Comparison of ENCODE assay signal across 24 cellular contexts in the genomic region with DNA sequence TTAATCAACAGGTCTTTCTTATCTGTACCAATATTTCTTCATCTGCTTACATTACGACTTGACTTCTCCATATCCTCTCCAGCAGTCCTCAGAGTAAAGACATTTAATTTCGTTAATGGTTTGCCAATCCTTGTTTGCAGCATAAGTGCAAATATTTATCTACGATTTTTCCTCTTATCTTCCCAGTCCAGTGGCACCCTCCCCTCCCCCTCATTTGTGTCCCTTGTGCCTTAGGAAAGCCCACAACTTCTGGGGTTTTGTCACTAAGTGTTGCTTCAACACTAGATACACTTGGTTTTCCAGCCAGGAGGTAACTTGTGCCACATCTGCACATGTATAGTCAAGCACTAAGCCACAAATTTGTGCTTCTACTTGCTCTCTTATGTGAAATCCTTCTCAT.
"Had no signal": no experiment of that assay in that cellular context is flagged by ENCODE, and none has a peak within 500 bp of the region (broad histone marks: within the 10 kb centered on the region; RNA-seq: fewer than 3 reads in every experiment).

No MANE protein-coding gene starts in this region.

- ATAC-seq: activated naive CD4-positive, alpha-beta T cell treated with anti-CD3 and anti-CD28 coated beads, Interleukin-2, amount 50 U/mL, for 72 hours; activated naive CD8-positive, alpha-beta T cell treated with anti-CD3 and anti-CD28 coated beads, Interleukin-2, amount 50 U/mL, for 24 hours; activated T-cell treated with anti-CD3 and anti-CD28 coated beads, Interleukin-2, amount 50 U/mL, for 4 hours; body of pancreas had no signal

- H3K4me3 ChIP-seq: ascending aorta, body of pancreas, PC-9 had no signal

- H3K4me2 ChIP-seq: PC-9 had no signal

- H3K36me3 ChIP-seq: ascending aorta had no signal

- H3K9me3 ChIP-seq: ascending aorta, body of pancreas had no signal

- DNase-seq: activated CD4-positive, alpha-beta memory T cell treated with anti-CD3 and anti-CD28 coated beads for 36 hours; activated CD4-positive, alpha-beta T cell treated with anti-CD3 and anti-CD28 coated beads, Interleukin-2, amount 10 ng/mL, durations not matched to agents 7 days and 5 days; activated CD4-positive, CD25-positive, alpha-beta regulatory T cell; activated CD8-positive, alpha-beta memory T cell treated with anti-CD3 and anti-CD28 coated beads for 24 hours; activated effector memory CD4-positive, alpha-beta T cell treated with anti-CD3 and anti-CD28 coated beads, Interleukin-2, amount 50 U/mL, for 16 hours; activated naive CD4-positive, alpha-beta T cell treated with Interleukin-2 at 50 U/mL for 16 hours; activated naive CD8-positive, alpha-beta T cell treated with anti-CD3 and anti-CD28 coated beads, Interleukin-2, amount 50 U/mL, for 24 hours; activated T-cell treated with anti-CD3 and anti-CD28 coated beads, Interleukin-2, amount 50 U/mL, for 4 hours; amniotic stem cell; body of pancreas; central memory CD4-positive, alpha-beta T cell; Karpas-422; MM.1S; NCI-H1105; NCI-H1436 treated with DMSO at 0.1 percent for 48 hours; NCI-H187; NCI-H2081; NCI-H446; NCI-H524; PC-9; SHP77 treated with DMSO at 0.1 percent for 48 hours; T-helper 9 cell had no signal

- H2AFZ ChIP-seq: PC-9 had no signal

- H3K27ac ChIP-seq: ascending aorta, body of pancreas, PC-9 had no signal

- H3K4me1 ChIP-seq: ascending aorta, body of pancreas had no signal

- H3K27me3 ChIP-seq: ascending aorta, body of pancreas had no signal
